23 cellular contexts compared by ENCODE assay signal in the genomic region with DNA sequence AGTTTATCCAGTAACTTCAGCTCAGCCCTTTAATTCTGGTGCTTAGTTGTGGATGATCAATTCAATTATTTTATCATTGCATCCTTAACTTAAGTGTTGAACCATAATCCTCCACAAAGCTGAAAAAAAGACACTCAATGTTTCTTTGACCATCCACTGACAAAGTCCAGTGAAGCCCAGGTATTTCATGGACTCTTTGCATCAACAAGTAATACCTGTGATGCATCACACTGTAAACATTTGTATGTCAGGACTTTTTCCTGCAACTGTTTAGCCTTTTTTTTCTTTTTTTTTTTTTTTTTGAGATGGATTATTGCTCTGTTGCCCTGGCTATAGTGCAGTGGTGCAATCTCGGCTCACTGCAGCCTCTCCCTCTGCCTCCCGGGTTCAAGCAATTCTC. TPM values are rescaled to one million over a fixed set of nuclear protein-coding genes. Genes with fewer than 3 reads are reported as not detected.
DNase-seq lines count a peak whose midpoint lies in the region; ATAC-seq, FAIRE-seq and TF ChIP-seq lines count a peak whose summit lies in the region.
"Had no signal": no experiment of that assay in that cellular context is flagged by ENCODE, and none has a peak within 500 bp of the region (broad histone marks: within the 10 kb centered on the region; RNA-seq: fewer than 3 reads in every experiment).

No MANE protein-coding gene starts in this region.

- H3K27me3 ChIP-seq in HepG2 (ENCODE audit: control insufficient read depth in 1 of 2, insufficient read depth in 2 of 2, low read length in 2 of 2) (no peaks in the 10 kb centered on the region), right lobe of liver (no peaks in the 10 kb centered on the region), bronchial epithelial cell (ENCODE audit: control insufficient read depth, insufficient read depth, low read length) (no peaks in the 10 kb centered on the region)
- H3K27me3 ChIP-seq: BE2C, BLaER1 had no signal

- TF ChIP-seq POLR2A in HepG2 (IDR thresholded peaks at IDR 0.05; ENCODE audit: insufficient read depth in 1 of 2, low read depth in 2 of 2, low read length in 2 of 2) (no peak), right lobe of liver (IDR thresholded peaks at IDR 0.05) (no peak)

- H3K36me3 ChIP-seq in HepG2 (replicated peaks in 1 of 2; ENCODE audit: control insufficient read depth in 1 of 2, insufficient read depth in 2 of 2, low read length in 2 of 2) (no peaks in the 10 kb centered on the region), right lobe of liver (no peaks in the 10 kb centered on the region), bronchial epithelial cell (ENCODE audit: control insufficient read depth, insufficient read depth, low read length) (no peaks in the 10 kb centered on the region)
- H3K36me3 ChIP-seq: BE2C, BLaER1 had no signal

- TF ChIP-seq CTCF in HepG2 (CRISPR knock-in tag; IDR thresholded peaks at IDR 0.05): no peak
- TF ChIP-seq CTCF in right lobe of liver (IDR thresholded peaks at IDR 0.05): no peak
- TF ChIP-seq CTCF in bronchial epithelial cell (IDR thresholded peaks at IDR 0.05; ENCODE audit: insufficient read depth, low read length, severe bottlenecking): no peak

- no peak for FAIRE-seq in HepG2 (lab: Jason Lieb, UNC)
- no peak for FAIRE-seq in bronchial epithelial cell (lab: Jason Lieb, UNC)
- FAIRE-seq: A549, GM12878, GM12892, GM18507 had no signal

- intact Hi-C loops in HepG2 (cut with micrococcal nuclease; ENCODE audit: unreplicated experiment): no loop called here
- intact Hi-C loops in right lobe of liver (cut with DNase I): no loop called here

- TF ChIP-seq EP300 in HepG2 (IDR thresholded peaks at IDR 0.05; ENCODE audit: low read depth in 2 of 2, low read length in 2 of 2) (no peak), HepG2 (CRISPR knock-in tag; IDR thresholded peaks at IDR 0.05; ENCODE audit: borderline replicate concordance) (no peak)

- H3K4me3 ChIP-seq in HepG2 (replicated peaks in 1 of 3; ENCODE audit: insufficient read depth in 1 of 3, low read depth in 2 of 3, low read length in 3 of 3) (no peak overlapping the region), right lobe of liver (no peak overlapping the region), bronchial epithelial cell (ENCODE audit: low read depth, low read length) (no peak overlapping the region)
- H3K4me3 ChIP-seq: A549, BLaER1, GM12878 had no signal

- no peak overlapping the region; the same call in 1 of the 2 replicates for H3K4me2 ChIP-seq in HepG2 (ENCODE audit: low read depth, low read length)
- H3K4me2 ChIP-seq: A549, BLaER1 had no signal

- CTCF ChIA-PET in HepG2 (lab: Yijun Ruan, JAX; ENCODE audit: low intra/inter-chr PET ratio, low total read pairs): no interaction called here

- no peaks in the 10 kb centered on the region for H4K20me1 ChIP-seq in HepG2 (ENCODE audit: insufficient read depth, low read length)
- H4K20me1 ChIP-seq: BLaER1 had no signal

- H3K79me2 ChIP-seq in HepG2 (ENCODE audit: insufficient read depth, low read length): peaks cover 5% of the 10 kb centered on the region

- BruUV-seq in HepG2 (replicated peaks; lab: Mats Ljungman, UMichigan): no TSS peak

- no peak overlapping the region for H3K9ac ChIP-seq in HepG2 (ENCODE audit: insufficient read depth, low read depth, low read length)
- H3K9ac ChIP-seq: BLaER1 had no signal

- DNase-seq in HepG2 (ENCODE audit: low spot score) (peak; percentile 32), right lobe of liver (no peak), bronchial epithelial cell (ENCODE audit: low read depth) (peak; percentile 21), NOMO-1 (lab: John Stamatoyannopoulos, UW; ENCODE audit: unreplicated experiment in 2 of 2) (no peak), AG08396 (ENCODE audit: low spot score) (no peak)
- DNase-seq: BE2C; C1 segment of cervical spinal cord; CD4-positive, alpha-beta memory T cell; CD4-positive, CD25-positive, alpha-beta regulatory T cell; CD8-positive, alpha-beta memory T cell; COR-L47; DMS 273 treated with DMSO at 0.1 percent for 48 hours; DMS153; DMS79; DND-41; EL; GDM1 had no signal

- no peaks in the 10 kb centered on the region for H3K9me3 ChIP-seq in HepG2 (ENCODE audit: low read length)
- H3K9me3 ChIP-seq in right lobe of liver: no peaks in the 10 kb centered on the region
- H3K9me3 ChIP-seq: A549, BE2C had no signal

- POLR2A ChIA-PET in HepG2 (lab: Yijun Ruan, JAX): no interaction called here

- WGBS in HepG2 (ENCODE audit: low lambda C conversion rate): 23% methylated on average over 2 of the region's 2 CpGs
- 86% methylated on average over 2 of the region's 2 CpGs for WGBS in right lobe of liver (ENCODE audit: insufficient coverage, low coverage, low lambda C conversion rate, missing lambda C conversion rate)

- TF ChIP-seq RAD21 in HepG2 (CRISPR knock-in tag; IDR thresholded peaks at IDR 0.05): no peak

- peaks cover 59% of the 10 kb centered on the region for H3K4me1 ChIP-seq in HepG2 (ENCODE audit: insufficient read depth, low read length)
- H3K4me1 ChIP-seq in right lobe of liver: peaks cover 0 to 5% (median 0%) of the 10 kb centered on the region in 4 donors

- H3K27ac ChIP-seq in HepG2 (ENCODE audit: extremely low read length, insufficient read depth, low read length) (no peak overlapping the region), right lobe of liver (no peak overlapping the region)
- H3K27ac ChIP-seq: 22Rv1, A549, BLaER1 had no signal

- no peak overlapping the region for H2AFZ ChIP-seq in HepG2 (ENCODE audit: low read length)

- in situ Hi-C loops in HepG2 (cut with HindIII; ENCODE audit: extremely low pct_ligation_motif_present, low pct_unique_long_range_greater_than_20kb): no loop called here

- peak; percentile 24; the same call in 1 of the 3 replicates for ATAC-seq in HepG2
- no peak for ATAC-seq in right lobe of liver
- ATAC-seq: A549, GM12878 had no signal

TF ChIP-seq in HepG2, 621 proteins besides CTCF, POLR2A, EP300 and RAD21 (continues in another document):
- TF ChIP-seq JUN (CRISPR knock-in tag; IDR thresholded peaks at IDR 0.05): no peak
- TF ChIP-seq ONECUT2 (CRISPR knock-in tag; IDR thresholded peaks at IDR 0.05): no peak
- no peak for TF ChIP-seq MATR3 (CRISPR knock-in tag; IDR thresholded peaks at IDR 0.05)
- TF ChIP-seq, protein P1, sequence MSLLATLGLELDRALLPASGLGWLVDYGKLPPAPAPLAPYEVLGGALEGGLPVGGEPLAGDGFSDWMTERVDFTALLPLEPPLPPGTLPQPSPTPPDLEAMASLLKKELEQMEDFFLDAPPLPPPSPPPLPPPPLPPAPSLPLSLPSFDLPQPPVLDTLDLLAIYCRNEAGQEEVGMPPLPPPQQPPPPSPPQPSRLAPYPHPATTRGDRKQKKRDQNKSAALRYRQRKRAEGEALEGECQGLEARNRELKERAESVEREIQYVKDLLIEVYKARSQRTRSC (CRISPR knock-in tag; IDR thresholded peaks at IDR 0.05; ENCODE audit: low read depth): no peak
- no peak for TF ChIP-seq KLF11 (CRISPR knock-in tag; IDR thresholded peaks at IDR 0.05)
- TF ChIP-seq ERF (CRISPR knock-in tag; IDR thresholded peaks at IDR 0.05): no peak
- TF ChIP-seq XBP1 (CRISPR knock-in tag; IDR thresholded peaks at IDR 0.05): no peak
- no peak for TF ChIP-seq SOX6 (IDR thresholded peaks at IDR 0.05)
- TF ChIP-seq SOX6 (CRISPR knock-in tag; IDR thresholded peaks at IDR 0.05): 0 out of 2 replicates have a peak, but pooled peaks have one; percentile 24
- no peak for TF ChIP-seq ZNF441 (CRISPR knock-in tag; IDR thresholded peaks at IDR 0.05; ENCODE audit: borderline replicate concordance)
- TF ChIP-seq ZNF577 (CRISPR knock-in tag; IDR thresholded peaks at IDR 0.05; ENCODE audit: borderline replicate concordance, low read depth): no peak
- TF ChIP-seq RXRB (CRISPR knock-in tag; IDR thresholded peaks at IDR 0.05; ENCODE audit: borderline replicate concordance): no peak
- TF ChIP-seq, protein P2, sequence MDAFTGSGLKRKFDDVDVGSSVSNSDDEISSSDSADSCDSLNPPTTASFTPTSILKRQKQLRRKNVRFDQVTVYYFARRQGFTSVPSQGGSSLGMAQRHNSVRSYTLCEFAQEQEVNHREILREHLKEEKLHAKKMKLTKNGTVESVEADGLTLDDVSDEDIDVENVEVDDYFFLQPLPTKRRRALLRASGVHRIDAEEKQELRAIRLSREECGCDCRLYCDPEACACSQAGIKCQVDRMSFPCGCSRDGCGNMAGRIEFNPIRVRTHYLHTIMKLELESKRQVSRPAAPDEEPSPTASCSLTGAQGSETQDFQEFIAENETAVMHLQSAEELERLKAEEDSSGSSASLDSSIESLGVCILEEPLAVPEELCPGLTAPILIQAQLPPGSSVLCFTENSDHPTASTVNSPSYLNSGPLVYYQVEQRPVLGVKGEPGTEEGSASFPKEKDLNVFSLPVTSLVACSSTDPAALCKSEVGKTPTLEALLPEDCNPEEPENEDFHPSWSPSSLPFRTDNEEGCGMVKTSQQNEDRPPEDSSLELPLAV (CRISPR knock-in tag; conservative IDR thresholded peaks at IDR 0.05; ENCODE audit: low read depth): no peak

RNA-seq across cellular contexts. Expression of a gene that starts 6.6 kb away (rescaled TPM):
- 20.5 and 49.3 TPM in 2 replicates for total RNA-seq in HepG2 (2016; rRNA removed; fragmentation: Illumina TruSeq; extraction: Trizol)
- 24.3 and 24.8 TPM in 2 replicates for total RNA-seq in HepG2 (2016; cell fraction: cytosol; rRNA removed; fragmentation: Illumina TruSeq; extraction: Trizol; ENCODE audit: low read depth)
- total RNA-seq in HepG2 (2016; cell fraction: insoluble cytoplasmic fraction; rRNA removed; fragmentation: Illumina TruSeq; extraction: Trizol): 18.4 and 45.8 TPM in 2 replicates
- 11.3 and 13.6 TPM in 2 replicates for total RNA-seq in HepG2 (2016; cell fraction: membrane; rRNA removed; fragmentation: Illumina TruSeq; extraction: Trizol)
- total RNA-seq in HepG2 (2016; cell fraction: nucleus; rRNA removed; fragmentation: Illumina TruSeq; extraction: Trizol): 56.4 and 58.5 TPM in 2 replicates
- 38.4 and 54.3 TPM in 2 replicates for polyA plus RNA-seq in HepG2 (2011; rRNA removed)
- polyA plus RNA-seq in HepG2 (2011; cell fraction: cytosol; rRNA removed): 16.2 and 21.9 TPM in 2 replicates
- 40.8 and 43.9 TPM in 2 replicates for polyA plus RNA-seq in HepG2 (2011; cell fraction: nucleus; rRNA removed)
- polyA plus RNA-seq in HepG2 (2012): 11.1 and 13.6 TPM in 2 replicates
- 0.27 and 0.49 TPM in 2 replicates for polyA plus RNA-seq in HepG2 (2016; cell fraction: cytosol; fragmentation: Illumina TruSeq; extraction: Trizol; ENCODE audit: low read depth)
- polyA plus RNA-seq in HepG2 (2016; cell fraction: insoluble cytoplasmic fraction; fragmentation: Illumina TruSeq; extraction: Trizol; ENCODE audit: low read depth): 14.9 and 15.4 TPM in 2 replicates
- 1.1 and 1.6 TPM in 2 replicates for polyA plus RNA-seq in HepG2 (2016; cell fraction: membrane; fragmentation: Illumina TruSeq; extraction: Trizol; ENCODE audit: low read depth)
- polyA plus RNA-seq in HepG2 (2016; cell fraction: nucleus; fragmentation: Illumina TruSeq; extraction: Trizol; ENCODE audit: insufficient read depth, low read depth): 44.4 and 51.2 TPM in 2 replicates
- 42.0 and 124 TPM in 2 replicates for polyA minus RNA-seq in HepG2 (2011; rRNA and poly(A)+ RNA removed; ENCODE audit: low replicate concordance)
- 77.0 and 77.2 TPM in 2 replicates for polyA minus RNA-seq in HepG2 (2011; cell fraction: cytosol; rRNA and poly(A)+ RNA removed)
- 142 and 175 TPM in 2 replicates for polyA minus RNA-seq in HepG2 (2011; cell fraction: nucleus; rRNA and poly(A)+ RNA removed)
- 10 to 100 TPM; 10.3 to 19.6 (median 14.8) TPM for total RNA-seq in right lobe of liver
- total RNA-seq in bronchial epithelial cell: 8.8 and 11.1 TPM in 2 replicates

Comparison
In these comparisons a context has a peak if more than half of its experiments do, and no peak if none do; other contexts are left out.
1. DNase-seq: peak in HepG2 (single experiment) and bronchial epithelial cell (single experiment); none in right lobe of liver (0 of 3), NOMO-1 (0 of 2) and AG08396 (single experiment).